Comparison of ENCODE assay signal across 18 cellular contexts in the genomic region with DNA sequence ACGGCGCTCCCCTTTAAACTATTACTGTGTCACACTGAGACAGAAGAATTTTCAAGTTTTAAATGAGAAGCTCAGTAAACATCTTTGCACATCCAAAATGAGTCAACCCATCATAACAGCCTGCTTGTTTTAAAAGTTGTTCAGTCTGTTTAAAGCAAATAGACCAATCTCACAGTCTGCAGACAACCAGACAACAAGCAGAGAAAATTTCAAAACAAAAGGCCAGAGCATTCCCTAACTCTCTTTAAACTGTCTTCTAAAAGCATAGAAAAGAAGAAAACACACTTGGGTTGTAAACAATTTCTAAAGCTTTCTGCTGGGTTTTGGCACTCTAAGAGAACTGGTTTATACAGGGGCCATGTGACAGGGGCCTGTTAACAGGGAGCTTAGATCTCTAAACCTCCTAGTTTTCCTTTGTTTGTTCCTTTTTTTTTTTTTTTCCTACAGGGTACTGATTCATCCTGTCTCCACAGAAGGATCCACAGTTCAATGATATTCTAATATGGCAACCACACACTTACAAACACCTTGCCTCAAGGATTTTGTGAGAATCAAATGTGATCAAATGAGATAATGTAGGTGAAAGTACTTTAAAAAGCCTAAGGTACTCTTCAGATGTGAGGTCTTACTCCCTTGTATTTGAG.
DNase-seq lines count a peak whose midpoint lies in the region; TF ChIP-seq lines count a peak whose summit lies in the region.
"Had no signal": no experiment of that assay in that cellular context is flagged by ENCODE, and none has a peak within 500 bp of the region (broad histone marks: within the 10 kb centered on the region; RNA-seq: fewer than 3 reads in every experiment).

No MANE protein-coding gene starts in this region.

- H2AK5ac ChIP-seq in H9 (ENCODE audit: insufficient read length, low read length), result no peak overlapping the region

- peak; percentile 14 for DNase-seq in NCI-H69 (lab: John Stamatoyannopoulos, UW)
- DNase-seq in endodermal cell, result no peak
- DNase-seq in osteoblast (ENCODE audit: insufficient read length, low spot score, missing footprints), result no peak
- DNase-seq in H9, result no peak
- DNase-seq in activated naive CD4-positive, alpha-beta T cell (lab: John Stamatoyannopoulos, UW), result no peak
- DNase-seq in dermis blood vessel endothelial cell, result no peak
- DNase-seq in HPDE6-E6E7 (ENCODE audit: extremely low spot score), result no peak
- DNase-seq: activated B cell treated with CpG ODN at 0.5 μM for 24 hours; activated CD8-positive, alpha-beta memory T cell treated with anti-CD3 and anti-CD28 coated beads for 24 hours; CD4-positive, CD25-positive, alpha-beta regulatory T cell; DND-41; H7; left ventricle myocardium inferior; NCI-H1436; stimulated activated CD4-positive, alpha-beta T cell treated with anti-CD3 and anti-CD28 coated beads, Interleukin-12 subunit alpha, Interleukin-12 subunit beta, amount 100 ng/mL, for 4 hours; stimulated activated naive CD8-positive, alpha-beta T cell treated with anti-CD3 and anti-CD28 coated beads, Interleukin-15, Interleukin-2, amounts not matched to agents 100 U/mL and 50 U/mL, for 24 hours had no signal

- H3K27me3 ChIP-seq in ACC112 (ENCODE audit: insufficient read depth, low read length) (no peaks in the 10 kb centered on the region), endodermal cell (ENCODE audit: control insufficient read depth, insufficient read depth, low read length, poor library complexity, severe bottlenecking) (peaks cover 5% of the 10 kb centered on the region), osteoblast (ENCODE audit: insufficient read depth, low read length) (no peaks in the 10 kb centered on the region), H9 (ENCODE audit: insufficient read depth, low read length) (no peaks in the 10 kb centered on the region; the same call in 1 of the 2 replicates)

- H2BK15ac ChIP-seq in H9 (ENCODE audit: low read depth, low read length), result no peak overlapping the region

- H3K4me2 ChIP-seq in osteoblast (ENCODE audit: insufficient read depth, low read length) (no peak overlapping the region), H9 (ENCODE audit: insufficient read depth, insufficient read length, low read length) (no peak overlapping the region)

- peak overlapping the region; percentile 51 for H2AFZ ChIP-seq in ACC112 (ENCODE audit: low read length, unreplicated experiment)
- no peak overlapping the region for H2AFZ ChIP-seq in osteoblast (ENCODE audit: low read length)
- no peak overlapping the region for H2AFZ ChIP-seq in H9 (ENCODE audit: low read length)

- H3K79me1 ChIP-seq in H9 (ENCODE audit: insufficient read depth, low read depth, low read length, poor library complexity, severe bottlenecking), result no peaks in the 10 kb centered on the region

- TF ChIP-seq CTCF in endodermal cell (conservative IDR thresholded peaks at IDR 0.05) (no peak), osteoblast (IDR thresholded peaks at IDR 0.05; ENCODE audit: extremely low read depth, low read depth, low read length) (no peak), H9 (conservative IDR thresholded peaks at IDR 0.05) (no peak)

- H3K18ac ChIP-seq in H9 (ENCODE audit: insufficient read length, low read depth, low read length), result no peak overlapping the region

- H2BK20ac ChIP-seq in H9 (ENCODE audit: low read depth, low read length, poor library complexity, severe bottlenecking), result no peak overlapping the region

- H3K9me3 ChIP-seq in endodermal cell (ENCODE audit: control insufficient read depth, low read length) (no peaks in the 10 kb centered on the region), osteoblast (ENCODE audit: low read depth, low read length) (no peaks in the 10 kb centered on the region), H9 (ENCODE audit: control insufficient read depth, low read depth, low read length) (no peaks in the 10 kb centered on the region)
- H3K9me3 ChIP-seq: left ventricle myocardium inferior had no signal

- H3K27ac ChIP-seq in ACC112 (ENCODE audit: low read depth, low read length), result peak overlapping the region; percentile 79; the same call in 1 of the 2 replicates
- H3K27ac ChIP-seq in endodermal cell (ENCODE audit: low read depth, low read length), result no peak overlapping the region
- peak overlapping the region; percentile 21 for H3K27ac ChIP-seq in osteoblast (ENCODE audit: low read depth, low read length)
- H3K27ac ChIP-seq in H9 (ENCODE audit: insufficient read length, low read depth, low read length), result no peak overlapping the region
- H3K27ac ChIP-seq: left ventricle myocardium inferior had no signal

- H3K23ac ChIP-seq in H9 (ENCODE audit: insufficient read length, low read depth, low read length), result no peak overlapping the region

- H3K36me3 ChIP-seq in ACC112 (ENCODE audit: insufficient read depth, low read length) (no peaks in the 10 kb centered on the region), endodermal cell (ENCODE audit: control insufficient read depth, insufficient read depth, low read length) (no peaks in the 10 kb centered on the region), osteoblast (ENCODE audit: insufficient read depth, low read length) (no peaks in the 10 kb centered on the region)
- H3K36me3 ChIP-seq: left ventricle myocardium inferior had no signal

- no peak overlapping the region for H2BK12ac ChIP-seq in H9 (ENCODE audit: insufficient read length, low read depth, low read length)

- H3K36me3 Mint-ChIP-seq in endodermal cell (ENCODE audit: low read depth) (no peaks in the 10 kb centered on the region), H9 (ENCODE audit: insufficient read depth in 1 of 3, low read depth in 3 of 3) (no peaks in the 10 kb centered on the region)
- H3K36me3 Mint-ChIP-seq: CD4-positive, CD25-positive, alpha-beta regulatory T cell had no signal

- H3T11ph ChIP-seq in H9 (ENCODE audit: low read length), result no peak overlapping the region

- peaks cover 6% of the 10 kb centered on the region for H3K23me2 ChIP-seq in H9 (ENCODE audit: insufficient read length, low read depth, low read length, poor library complexity, severe bottlenecking)

- 77 to 98% methylated on average over 2 of the region's 2 CpGs for WGBS in endodermal cell (ENCODE audit: insufficient coverage in 1 of 2, insufficient read length in 1 of 2), 2 experiments
- no CpG with 5 or more reads among the region's 2 CpGs for WGBS in H9 (ENCODE audit: extremely low coverage, insufficient read length, low lambda C conversion rate)

- H3K4me1 Mint-ChIP-seq in endodermal cell (peaks cover 46% of the 10 kb centered on the region), H9 (peaks cover 29 to 43% of the 10 kb centered on the region in 2 experiments)

- H3K27ac Mint-ChIP-seq in endodermal cell (peak overlapping the region; percentile 16), H9 (no peak overlapping the region)
- H3K27ac Mint-ChIP-seq: activated B cell treated with CpG ODN at 0.5 μM for 24 hours; activated T-helper 1 cell treated with anti-CD3 and anti-CD28 coated beads, Interleukin-12 subunit alpha, Interleukin-12 subunit beta, Interleukin-2, Interleukin-4 antibody, amounts not matched to agents 30 ng/mL and 10 ng/mL and 1 ng/mL, durations not matched to agents 14 hours and 24 hours and 36 hours; CD4-positive, CD25-positive, alpha-beta regulatory T cell had no signal

- no peak overlapping the region for H3K4ac ChIP-seq in H9 (ENCODE audit: low read depth, low read length)

- H3K4me3 ChIP-seq in ACC112 (ENCODE audit: low read depth, low read length), result no peak overlapping the region
- H3K4me3 ChIP-seq in endodermal cell (ENCODE audit: low read length), result no peak overlapping the region
- no peak overlapping the region for H3K4me3 ChIP-seq in osteoblast (ENCODE audit: insufficient read depth, low read length)
- H3K4me3 ChIP-seq: left ventricle myocardium inferior had no signal

- H3K9me3 Mint-ChIP-seq in endodermal cell (no peaks in the 10 kb centered on the region), H9 (no peaks in the 10 kb centered on the region)
- H3K9me3 Mint-ChIP-seq: activated B cell treated with CpG ODN at 0.5 μM for 24 hours; activated T-helper 1 cell treated with anti-CD3 and anti-CD28 coated beads, Interleukin-12 subunit alpha, Interleukin-12 subunit beta, Interleukin-2, Interleukin-4 antibody, amounts not matched to agents 30 ng/mL and 10 ng/mL and 1 ng/mL, durations not matched to agents 14 hours and 24 hours and 36 hours had no signal

- no peak overlapping the region for H4K5ac ChIP-seq in H9 (ENCODE audit: insufficient read length, low read depth, low read length)

- H3K27me3 Mint-ChIP-seq in endodermal cell (ENCODE audit: insufficient read depth) (peaks cover 13% of the 10 kb centered on the region), H9 (ENCODE audit: low read depth) (peaks cover 46% of the 10 kb centered on the region)

- H4K8ac ChIP-seq in H9 (replicated peaks; ENCODE audit: insufficient read length, low read depth, low read length), result no peak overlapping the region

- H3K56ac ChIP-seq in H9 (ENCODE audit: insufficient read length, low read depth, low read length), result no peak overlapping the region

- H4K91ac ChIP-seq in H9 (ENCODE audit: insufficient read length, low read depth, low read length), result no peak overlapping the region

- H3K79me2 ChIP-seq in ACC112 (ENCODE audit: control insufficient read depth, insufficient read depth, low read length, unreplicated experiment) (no peaks in the 10 kb centered on the region), osteoblast (ENCODE audit: insufficient read depth, low read length) (no peaks in the 10 kb centered on the region), H9 (ENCODE audit: insufficient read depth, low read length) (no peaks in the 10 kb centered on the region)

- no peak overlapping the region for H2BK120ac ChIP-seq in H9 (ENCODE audit: low read depth, low read length, poor library complexity, severe bottlenecking)

- H3K14ac ChIP-seq in H9 (ENCODE audit: insufficient read depth, low read length), result no peak overlapping the region

- H4K20me1 ChIP-seq in osteoblast (ENCODE audit: insufficient read depth, low read length) (no peaks in the 10 kb centered on the region), H9 (ENCODE audit: control insufficient read depth, insufficient read depth, insufficient read length) (no peaks in the 10 kb centered on the region)

- H3K4me1 ChIP-seq in ACC112 (ENCODE audit: control insufficient read depth, insufficient read depth, low read length, unreplicated experiment) (peaks cover 50% of the 10 kb centered on the region), endodermal cell (ENCODE audit: control insufficient read depth, insufficient read depth, low read length) (peaks cover 20% of the 10 kb centered on the region), osteoblast (ENCODE audit: insufficient read depth, low read length) (peaks cover 40% of the 10 kb centered on the region), H9 (ENCODE audit: insufficient read depth, low read length) (peaks cover 10% of the 10 kb centered on the region; the same call in 1 of the 2 replicates)

- H2BK5ac ChIP-seq in H9 (ENCODE audit: insufficient read length, low read length), result no peak overlapping the region

- no peak overlapping the region for H3K9ac ChIP-seq in endodermal cell (ENCODE audit: extremely low read depth, low read length, poor library complexity, severe bottlenecking)
- H3K9ac ChIP-seq in H9 (ENCODE audit: extremely low read depth, insufficient read length, low read length), result no peak overlapping the region

- H3K4me3 Mint-ChIP-seq in endodermal cell (no peak overlapping the region), H9 (no peak overlapping the region)
- H3K4me3 Mint-ChIP-seq: activated B cell treated with CpG ODN at 0.5 μM for 24 hours had no signal

Comparison
In these comparisons a context has a peak if more than half of its experiments do, and no peak if none do; other contexts are left out.
1. H3K27ac ChIP-seq: peak in ACC112 (single experiment) and osteoblast (single experiment); none in endodermal cell (single experiment) and H9 (single experiment).